20 cellular contexts compared by ENCODE assay signal in the genomic region with DNA sequence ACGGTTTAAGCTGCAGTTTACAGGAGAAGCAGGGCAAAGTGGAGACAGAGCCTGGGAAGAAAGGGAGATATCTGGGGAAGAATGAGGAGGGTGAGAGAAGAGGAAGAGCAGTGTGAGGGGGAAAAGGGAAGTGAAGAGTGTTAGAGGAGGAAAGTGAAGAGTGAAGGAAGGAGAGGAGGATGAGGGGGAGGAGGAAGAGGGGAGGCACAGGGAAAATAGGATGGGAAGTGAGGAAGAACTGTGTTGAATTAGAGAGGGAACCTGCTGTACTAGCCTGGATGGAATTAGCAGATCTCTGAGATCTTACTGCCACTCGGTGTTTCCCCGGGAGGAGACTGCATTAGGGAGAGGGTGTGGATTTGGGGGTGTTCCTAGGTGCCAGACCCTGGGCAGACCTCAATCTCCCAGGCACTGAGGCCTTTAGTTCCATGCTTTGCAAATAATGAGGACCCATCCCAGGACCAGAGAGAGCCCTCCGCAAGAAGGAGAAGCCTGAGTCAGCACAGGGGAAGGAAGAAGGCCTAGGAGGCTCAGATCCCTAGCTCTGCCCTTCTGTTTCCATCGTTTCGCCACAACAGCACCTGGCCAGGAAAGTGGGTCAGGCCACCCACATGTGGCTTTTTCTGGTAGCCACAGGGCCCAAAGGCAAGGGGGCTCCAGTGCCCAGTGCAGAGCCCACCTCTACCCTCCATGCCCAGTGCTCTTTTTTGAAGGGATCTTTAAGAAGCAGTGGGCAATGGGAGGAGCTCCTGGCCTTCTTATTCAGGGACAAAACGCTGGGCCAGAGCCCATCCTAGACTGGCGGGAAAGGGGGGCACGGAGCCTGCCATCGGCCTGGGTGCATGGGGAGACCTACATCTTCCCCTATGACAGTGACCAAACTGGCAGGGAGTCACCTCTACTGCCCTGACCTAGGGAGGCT. TPM values are rescaled to one million over a fixed set of nuclear protein-coding genes. Genes with fewer than 3 reads are reported as not detected.
A peak's percentile ranks its signal among the peaks of the same experiment; 100 is the strongest.
DNase-seq lines count a peak whose midpoint lies in the region; ATAC-seq, FAIRE-seq and TF ChIP-seq lines count a peak whose summit lies in the region.
"Had no signal": no experiment of that assay in that cellular context is flagged by ENCODE, and none has a peak within 500 bp of the region (broad histone marks: within the 10 kb centered on the region; RNA-seq: fewer than 3 reads in every experiment).

No MANE protein-coding gene starts in this region.

- TF ChIP-seq RAD21 in A549 (conservative IDR thresholded peaks at IDR 0.05 in 1 of 2, IDR thresholded peaks at IDR 0.05 in 1 of 2): no peak

- CTCF ChIA-PET in A549 (lab: Yijun Ruan, JAX): interaction anchor here (0.9 to 3.6 kb wide), 8 partner anchors 17 to 131 kb away, joined by 3 to 15 read pairs (median 5); no protein-coding TSS in a partner anchor

- no peak for TF ChIP-seq EP300 in A549 (IDR thresholded peaks at IDR 0.05)
- no peak for TF ChIP-seq EP300 in esophagus muscularis mucosa (IDR thresholded peaks at IDR 0.05)

- H3K27ac ChIP-seq in A549 (peak overlapping the region in 1 of 2 experiments; percentile 98; a peak in 3 of 6 replicates), HUES6 (ENCODE audit: low read depth, low read length) (no peak overlapping the region), esophagus muscularis mucosa (replicated peaks in 1 of 4) (peak overlapping the region in 3 of 4 donors; percentile 63 to 74 (median 66))
- H3K27ac ChIP-seq: body of pancreas, VCaP had no signal

- H3K9me3 ChIP-seq in A549 (no peaks in the 10 kb centered on the region), HUES6 (ENCODE audit: control insufficient read depth, insufficient read depth, low read depth, low read length) (no peaks in the 10 kb centered on the region), esophagus muscularis mucosa (no peaks in the 10 kb centered on the region)
- H3K9me3 ChIP-seq: body of pancreas, right atrium auricular region, uterus had no signal

- ATAC-seq in A549 (no peak), HG03097 (IDR thresholded peaks at IDR 0.05; ENCODE audit: low FRiP score, unreplicated experiment) (no peak)
- ATAC-seq in activated T-cell treated with anti-CD3 and anti-CD28 coated beads, Interleukin-2, amount 50 U/mL, for 72 hours (replicated peaks in 1 of 2): no peak
- ATAC-seq in activated CD4-positive, CD25-positive, alpha-beta regulatory T cell treated with anti-CD3 and anti-CD28 coated beads, Interleukin-2, amount 50 U/mL, for 24 hours: no peak
- ATAC-seq: effector memory CD8-positive, alpha-beta T cell had no signal

- DNase-seq in A549 (ENCODE audit: low read depth in 1 of 2, low spot score in 1 of 2) (no peak), esophagus muscularis mucosa (ENCODE audit: extremely low spot score) (no peak), neural crest cell (ENCODE audit: low read depth, low spot score) (no peak), SIG-M5 treated with dmso at 0.1 percent for 504 hours (lab: John Stamatoyannopoulos, UW; ENCODE audit: unreplicated experiment) (no peak)
- no peak for DNase-seq in activated T-cell treated with anti-CD3 and anti-CD28 coated beads, Interleukin-2, amount 50 U/mL, for 72 hours
- DNase-seq: body of pancreas; Calu3; effector memory CD8-positive, alpha-beta T cell; Kasumi-1; NCI-H146; NCI-H510A; OCI-M1; stimulated activated CD4-positive, alpha-beta T cell treated with anti-CD3 and anti-CD28 coated beads, Interleukin-2, amount 100 ng/mL, for 48 hours; SW 1271; uterus had no signal

- H3K4me3 ChIP-seq in A549 (no peak overlapping the region; the same call in 2 of the 3 replicates), HUES6 (ENCODE audit: low read depth, low read length) (peak overlapping the region; percentile 90), esophagus muscularis mucosa (peak overlapping the region; percentile 63 to 80 (median 73))
- H3K4me3 ChIP-seq: body of pancreas had no signal

- H3K36me3 ChIP-seq in HUES6 (ENCODE audit: control insufficient read depth, insufficient read depth, low read length) (no peaks in the 10 kb centered on the region), esophagus muscularis mucosa (no peaks in the 10 kb centered on the region)
- H3K36me3 ChIP-seq: right atrium auricular region, uterus had no signal

- peaks cover 14% of the 10 kb centered on the region for H3K4me1 ChIP-seq in A549
- H3K4me1 ChIP-seq in HUES6 (ENCODE audit: control insufficient read depth, insufficient read depth, low read length): peaks cover 33% of the 10 kb centered on the region
- peaks cover 16 to 36% (median 32%) of the 10 kb centered on the region in 4 donors for H3K4me1 ChIP-seq in esophagus muscularis mucosa

- no peak overlapping the region for H3K27ac Mint-ChIP-seq in neural crest cell (ENCODE audit: unreplicated experiment)
- no peak overlapping the region for H3K27ac Mint-ChIP-seq in activated T-cell treated with anti-CD3 and anti-CD28 coated beads, Interleukin-2, amount 50 U/mL, for 72 hours
- H3K27ac Mint-ChIP-seq: effector memory CD8-positive, alpha-beta T cell had no signal

- intact Hi-C loops in esophagus muscularis mucosa (cut with DNase I): no loop called here

- 92% methylated on average over 10 of the region's 10 CpGs for WGBS in A549 (ENCODE audit: missing lambda C conversion rate)
- 81% methylated on average over 7 of the region's 10 CpGs for WGBS in esophagus muscularis mucosa

- no peaks in the 10 kb centered on the region for H3K36me3 Mint-ChIP-seq in neural crest cell (ENCODE audit: low read depth)
- no peaks in the 10 kb centered on the region for H3K36me3 Mint-ChIP-seq in activated T-cell treated with anti-CD3 and anti-CD28 coated beads, Interleukin-2, amount 50 U/mL, for 72 hours (ENCODE audit: insufficient read depth in 2 of 2)

- peak overlapping the region; percentile 88 for H3K9ac ChIP-seq in HUES6 (ENCODE audit: low read length)

- POLR2A ChIA-PET in A549 (lab: Yijun Ruan, JAX): interaction anchor here (0.8 kb wide), 1 partner anchor 81 kb away, joined by 3 read pairs; no protein-coding TSS in a partner anchor

- H3K4me1 Mint-ChIP-seq in neural crest cell: peaks cover 13% of the 10 kb centered on the region
- H3K4me1 Mint-ChIP-seq in activated T-cell treated with anti-CD3 and anti-CD28 coated beads, Interleukin-2, amount 50 U/mL, for 72 hours (ENCODE audit: low read depth): peaks cover 12% of the 10 kb centered on the region

- no peak for TF ChIP-seq POLR2A in A549 (IDR thresholded peaks at IDR 0.05; ENCODE audit: low read length)
- TF ChIP-seq POLR2A in esophagus muscularis mucosa (IDR thresholded peaks at IDR 0.05; ENCODE audit: low read depth): no peak

- H3K27me3 ChIP-seq in HUES6 (ENCODE audit: control insufficient read depth, insufficient read depth, low read length): peaks cover 52% of the 10 kb centered on the region
- H3K27me3 ChIP-seq in esophagus muscularis mucosa: peaks cover 0 to 5% (median 0%) of the 10 kb centered on the region in 4 donors
- H3K27me3 ChIP-seq: body of pancreas, right atrium auricular region, uterus had no signal

- H3K9me3 Mint-ChIP-seq in neural crest cell: no peaks in the 10 kb centered on the region
- no peaks in the 10 kb centered on the region for H3K9me3 Mint-ChIP-seq in activated T-cell treated with anti-CD3 and anti-CD28 coated beads, Interleukin-2, amount 50 U/mL, for 72 hours
- H3K9me3 Mint-ChIP-seq: effector memory CD8-positive, alpha-beta T cell had no signal

- H3K4me3 Mint-ChIP-seq in neural crest cell: peak overlapping the region; percentile 88
- H3K4me3 Mint-ChIP-seq in activated T-cell treated with anti-CD3 and anti-CD28 coated beads, Interleukin-2, amount 50 U/mL, for 72 hours: peak overlapping the region in 1 of 2 donors; percentile 75

- no peak for TF ChIP-seq CTCF in A549 (IDR thresholded peaks at IDR 0.05)
- TF ChIP-seq CTCF in esophagus muscularis mucosa (IDR thresholded peaks at IDR 0.05): no peak
- TF ChIP-seq CTCF in neural crest cell (conservative IDR thresholded peaks at IDR 0.05): no peak

- H3K4me2 ChIP-seq in A549: peak overlapping the region; percentile 75

- FAIRE-seq in A549 (lab: Jason Lieb, UNC): no peak

- H3K27me3 Mint-ChIP-seq in neural crest cell (ENCODE audit: low read depth): peaks cover 46% of the 10 kb centered on the region
- peaks cover 54% of the 10 kb centered on the region for H3K27me3 Mint-ChIP-seq in activated T-cell treated with anti-CD3 and anti-CD28 coated beads, Interleukin-2, amount 50 U/mL, for 72 hours (ENCODE audit: low read depth)

TF ChIP-seq in A549, 52 proteins besides CTCF, POLR2A, EP300 and RAD21:
- TF ChIP-seq KDM5A (IDR thresholded peaks at IDR 0.05) (no peak), RFX5 (IDR thresholded peaks at IDR 0.05) (no peak), PHF8 (IDR thresholded peaks at IDR 0.05; ENCODE audit: borderline replicate concordance, low read depth) (no peak), CEBPB (IDR thresholded peaks at IDR 0.05) (no peak), POLR2AphosphoS2 (conservative IDR thresholded peaks at IDR 0.05; ENCODE audit: low read length) (no peak), CBX8 (IDR thresholded peaks at IDR 0.05) (no peak), ESRRA (IDR thresholded peaks at IDR 0.05; ENCODE audit: borderline replicate concordance, low read length) (no peak), NR3C1 (IDR thresholded peaks at IDR 0.05) (no peak)
- TF ChIP-seq, protein P1, sequence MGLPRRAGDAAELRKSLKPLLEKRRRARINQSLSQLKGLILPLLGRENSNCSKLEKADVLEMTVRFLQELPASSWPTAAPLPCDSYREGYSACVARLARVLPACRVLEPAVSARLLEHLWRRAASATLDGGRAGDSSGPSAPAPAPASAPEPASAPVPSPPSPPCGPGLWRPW (IDR thresholded peaks at IDR 0.05): no peak
- TF ChIP-seq, protein P2, sequence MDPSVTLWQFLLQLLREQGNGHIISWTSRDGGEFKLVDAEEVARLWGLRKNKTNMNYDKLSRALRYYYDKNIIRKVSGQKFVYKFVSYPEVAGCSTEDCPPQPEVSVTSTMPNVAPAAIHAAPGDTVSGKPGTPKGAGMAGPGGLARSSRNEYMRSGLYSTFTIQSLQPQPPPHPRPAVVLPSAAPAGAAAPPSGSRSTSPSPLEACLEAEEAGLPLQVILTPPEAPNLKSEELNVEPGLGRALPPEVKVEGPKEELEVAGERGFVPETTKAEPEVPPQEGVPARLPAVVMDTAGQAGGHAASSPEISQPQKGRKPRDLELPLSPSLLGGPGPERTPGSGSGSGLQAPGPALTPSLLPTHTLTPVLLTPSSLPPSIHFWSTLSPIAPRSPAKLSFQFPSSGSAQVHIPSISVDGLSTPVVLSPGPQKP (IDR thresholded peaks at IDR 0.05; ENCODE audit: low read depth, low read length): no peak

RNA-seq across cellular contexts. Expression of a gene that starts 2.0 kb away (rescaled TPM):
- polyA plus RNA-seq in A549 (2011; rRNA removed) (3.6 and 4.3 TPM in 2 replicates), A549 (2017; fragmentation: RNase III; extraction: RNeasy Plus Mini Kit Qiagen cat#74134 plus additional on column Dnase treatment) (5.7 to 6.8 TPM (median 6.6 TPM) in 3 replicates)
- 5.4 and 7.8 TPM in 2 replicates for polyA plus RNA-seq in A549 (2012; cell fraction: cytosol; rRNA removed)
- polyA plus RNA-seq in A549 (2012; cell fraction: nucleus; rRNA removed): 15.3 and 18.8 TPM in 2 replicates
- polyA minus RNA-seq in A549 (2011; rRNA and poly(A)+ RNA removed): 2.3 and 3.1 TPM in 2 replicates
- total RNA-seq in esophagus muscularis mucosa (10 to 100 TPM in 1 of 4 donors, 1 to 10 TPM in 3; 3.6 to 15.2 (median 5.0) TPM), neural crest cell (4.5 and 5.0 TPM in 2 replicates)
- not detected for total RNA-seq in activated T-cell treated with anti-CD3 and anti-CD28 coated beads, Interleukin-2, amount 50 U/mL, for 72 hours
- total RNA-seq: Calu3 had no signal
